9 cellular contexts compared by ENCODE assay signal in genomic region chr1:94792473-94792875, GRCh38. TPM values are rescaled to one million over a fixed set of nuclear protein-coding genes. Genes with fewer than 3 reads are reported as not detected.
A peak's percentile ranks its signal among the peaks of the same experiment; 100 is the strongest.
DNase-seq lines count a peak whose midpoint lies in the region; TF ChIP-seq lines count a peak whose summit lies in the region.
"Had no signal": no experiment of that assay in that cellular context is flagged by ENCODE, and none has a peak within 500 bp of the region (broad histone marks: within the 10 kb centered on the region; RNA-seq: fewer than 3 reads in every experiment).

No MANE protein-coding gene starts in this region.

- H3K23ac ChIP-seq in H9 (ENCODE audit: insufficient read length, low read depth, low read length): no peak overlapping the region

- H2AK5ac ChIP-seq in H9 (ENCODE audit: insufficient read length, low read length): no peak overlapping the region

- no peak overlapping the region for H2BK12ac ChIP-seq in H9 (ENCODE audit: insufficient read length, low read depth, low read length)

- no peak overlapping the region for H3K4me2 ChIP-seq in H9 (ENCODE audit: insufficient read depth, insufficient read length, low read length)

- no peaks in the 10 kb centered on the region for H3K23me2 ChIP-seq in H9 (ENCODE audit: insufficient read length, low read depth, low read length, poor library complexity, severe bottlenecking)

- H3K27me3 ChIP-seq in H9 (ENCODE audit: insufficient read depth, low read length) (no peaks in the 10 kb centered on the region), MG63 (no peaks in the 10 kb centered on the region), endodermal cell (ENCODE audit: control insufficient read depth, insufficient read depth, low read length, poor library complexity, severe bottlenecking) (no peaks in the 10 kb centered on the region)

- no peak overlapping the region for H3K18ac ChIP-seq in H9 (ENCODE audit: insufficient read length, low read depth, low read length)

- H2BK20ac ChIP-seq in H9 (ENCODE audit: low read depth, low read length, poor library complexity, severe bottlenecking): no peak overlapping the region

- H2BK5ac ChIP-seq in H9 (ENCODE audit: insufficient read length, low read length): no peak overlapping the region

- H3K4me3 ChIP-seq in MG63 (no peak overlapping the region), endodermal cell (ENCODE audit: low read length) (no peak overlapping the region)

- H3K9me3 ChIP-seq in H9 (ENCODE audit: control insufficient read depth, low read depth, low read length): no peaks in the 10 kb centered on the region
- H3K9me3 ChIP-seq in MG63: peaks cover 2% of the 10 kb centered on the region
- no peaks in the 10 kb centered on the region for H3K9me3 ChIP-seq in endodermal cell (ENCODE audit: control insufficient read depth, low read length)

- no peak overlapping the region for H4K5ac ChIP-seq in H9 (ENCODE audit: insufficient read length, low read depth, low read length)

- no peak overlapping the region for H4K91ac ChIP-seq in H9 (ENCODE audit: insufficient read length, low read depth, low read length)

- peaks cover 0 to 2% (median 0%) of the 10 kb centered on the region in 3 experiments; a peak in 1 of 7 replicates for H3K36me3 Mint-ChIP-seq in H9 (ENCODE audit: insufficient read depth in 1 of 3, low read depth in 3 of 3)
- H3K36me3 Mint-ChIP-seq in endodermal cell (ENCODE audit: low read depth): peaks cover 1% of the 10 kb centered on the region

- no peak overlapping the region for H3K14ac ChIP-seq in H9 (ENCODE audit: insufficient read depth, low read length)

- H2BK15ac ChIP-seq in H9 (ENCODE audit: low read depth, low read length): no peak overlapping the region

- H3T11ph ChIP-seq in H9 (ENCODE audit: low read length): no peak overlapping the region

- H3K27ac ChIP-seq in H9 (ENCODE audit: insufficient read length, low read depth, low read length): no peak overlapping the region
- no peak overlapping the region for H3K27ac ChIP-seq in endodermal cell (ENCODE audit: low read depth, low read length)

- WGBS in H9 (ENCODE audit: extremely low coverage, insufficient read length, low lambda C conversion rate): no CpG with 5 or more reads among the region's 4 CpGs
- WGBS in endodermal cell (ENCODE audit: insufficient coverage in 1 of 2, insufficient read length in 1 of 2), 2 experiments: 63 to 94% methylated on average over 2 to 4 of the region's 4 CpGs

- H3K79me1 ChIP-seq in H9 (ENCODE audit: insufficient read depth, low read depth, low read length, poor library complexity, severe bottlenecking): no peaks in the 10 kb centered on the region

- no peaks in the 10 kb centered on the region for H4K20me1 ChIP-seq in H9 (ENCODE audit: control insufficient read depth, insufficient read depth, insufficient read length)

- H3K79me2 ChIP-seq in H9 (ENCODE audit: insufficient read depth, low read length): no peaks in the 10 kb centered on the region

- no peak overlapping the region for H3K9ac ChIP-seq in H9 (ENCODE audit: extremely low read depth, insufficient read length, low read length)
- H3K9ac ChIP-seq in endodermal cell (ENCODE audit: extremely low read depth, low read length, poor library complexity, severe bottlenecking): no peak overlapping the region

- no peak overlapping the region for H3K56ac ChIP-seq in H9 (ENCODE audit: insufficient read length, low read depth, low read length)

- no peak overlapping the region for H4K8ac ChIP-seq in H9 (replicated peaks; ENCODE audit: insufficient read length, low read depth, low read length)

- H3K4ac ChIP-seq in H9 (ENCODE audit: low read depth, low read length): no peak overlapping the region

- H3K36me3 ChIP-seq in MG63 (no peaks in the 10 kb centered on the region), endodermal cell (ENCODE audit: control insufficient read depth, insufficient read depth, low read length) (no peaks in the 10 kb centered on the region)

- DNase-seq in H9: no peak
- DNase-seq in MG63: peak; percentile 36
- no peak for DNase-seq in endodermal cell
- peak; percentile 41 for DNase-seq in pons (ENCODE audit: low spot score)
- no peak for DNase-seq in activated T-cell treated with anti-CD3 and anti-CD28 coated beads, Interleukin-2, amount 50 U/mL, for 48 hours
- DNase-seq in erythroblast (lab: John Stamatoyannopoulos, UW): no peak
- DNase-seq in activated naive CD4-positive, alpha-beta T cell (lab: John Stamatoyannopoulos, UW): no peak

- H3K27me3 Mint-ChIP-seq in H9 (ENCODE audit: low read depth) (no peaks in the 10 kb centered on the region), endodermal cell (ENCODE audit: insufficient read depth) (no peaks in the 10 kb centered on the region)

- H3K4me3 Mint-ChIP-seq in H9 (no peak overlapping the region), endodermal cell (no peak overlapping the region)

- peaks cover 0 to 10% of the 10 kb centered on the region in 2 experiments; a peak in 2 of 4 replicates for H3K4me1 Mint-ChIP-seq in H9
- peaks cover 3% of the 10 kb centered on the region for H3K4me1 Mint-ChIP-seq in endodermal cell

- no peaks in the 10 kb centered on the region for H3K4me1 ChIP-seq in H9 (ENCODE audit: insufficient read depth, low read length)
- no peaks in the 10 kb centered on the region for H3K4me1 ChIP-seq in endodermal cell (ENCODE audit: control insufficient read depth, insufficient read depth, low read length)

- TF ChIP-seq CTCF in GM12874 (IDR thresholded peaks at IDR 0.05; ENCODE audit: insufficient read depth, low read depth, low read length) (peak; percentile 36), H9 (conservative IDR thresholded peaks at IDR 0.05) (peak; percentile 36; the same call in 1 of the 3 replicates), endodermal cell (conservative IDR thresholded peaks at IDR 0.05) (peak; percentile 56)

- H2AFZ ChIP-seq in H9 (ENCODE audit: low read length): no peak overlapping the region

- no peak overlapping the region for H2BK120ac ChIP-seq in H9 (ENCODE audit: low read depth, low read length, poor library complexity, severe bottlenecking)

- TF ChIP-seq POLR2A in erythroblast (IDR thresholded peaks at IDR 0.05; ENCODE audit: low read length): no peak

- H3K9me3 Mint-ChIP-seq in H9 (no peaks in the 10 kb centered on the region), endodermal cell (no peaks in the 10 kb centered on the region)

- no peak overlapping the region for H3K27ac Mint-ChIP-seq in H9
- no peak overlapping the region for H3K27ac Mint-ChIP-seq in endodermal cell

RNA-seq across cellular contexts. Expression of gene SLC44A3, which starts 27.7 kb away (rescaled TPM):
- 4.8 and 5.5 TPM in 2 replicates for total RNA-seq in H9 (2021)
- 0.26 and 0.57 TPM in 2 replicates for total RNA-seq in MG63 (2014; rRNA removed; shearing (Covaris generic); ENCODE audit: low replicate concordance)
- total RNA-seq in endodermal cell: 1 to 10 TPM; 5.5 to 6.3 TPM
- polyA plus RNA-seq in endodermal cell (2013, experiment 1 of 2): 2.5 TPM
- 2.8 TPM for polyA plus RNA-seq in endodermal cell (2013, experiment 2 of 2)
- polyA plus RNA-seq: neural cell had no signal

Comparison
In these comparisons a context has a peak if more than half of its experiments do, and no peak if none do; other contexts are left out.
1. DNase-seq: peak in MG63 (single experiment) and pons (single experiment); none in H9 (single experiment), endodermal cell (single experiment), activated T-cell treated with anti-CD3 and anti-CD28 coated beads, Interleukin-2, amount 50 U/mL, for 48 hours (0 of 2), erythroblast (0 of 2) and activated naive CD4-positive, alpha-beta T cell (0 of 4).
2. Peak in every context shown above with its lines, with median percentiles within 50 percentile points of each other: CTCF ChIP-seq.